Comparison of ENCODE assay signal across 17 cellular contexts in genomic region chr15:62456011-62456920, GRCh38.
DNase-seq lines count a peak whose midpoint lies in the region; ATAC-seq and TF ChIP-seq lines count a peak whose summit lies in the region.
"Had no signal": no experiment of that assay in that cellular context is flagged by ENCODE, and none has a peak within 500 bp of the region (broad histone marks: within the 10 kb centered on the region; RNA-seq: fewer than 3 reads in every experiment).

No MANE protein-coding gene starts in this region.

- H3K36me3 ChIP-seq in ascending aorta, result no peaks in the 10 kb centered on the region
- no peaks in the 10 kb centered on the region for H3K36me3 ChIP-seq in skeletal muscle tissue (ENCODE audit: control insufficient read depth in 3 of 3, insufficient read depth in 3 of 3, low read length in 3 of 3)
- H3K36me3 ChIP-seq in upper lobe of right lung, result no peaks in the 10 kb centered on the region

- H3K27me3 ChIP-seq in ascending aorta (no peaks in the 10 kb centered on the region), skeletal muscle tissue (ENCODE audit: control insufficient read depth in 3 of 3, insufficient read depth in 3 of 3, low read length in 3 of 3) (no peaks in the 10 kb centered on the region), upper lobe of right lung (no peaks in the 10 kb centered on the region)

- H3K27ac ChIP-seq in ascending aorta (peak overlapping the region; percentile 87 to 92), skeletal muscle tissue (ENCODE audit: low read depth, low read length) (peak overlapping the region; percentile 83), upper lobe of right lung (no peak overlapping the region)

- intact Hi-C loops in ascending aorta (cut with DNase I), result loop anchor here (2.0 to 5.0 kb wide), 2 partner anchors 15 to 64 kb away; partner anchors contain the start of gene TLN2
- intact Hi-C loops in upper lobe of right lung (cut with DNase I), result no loop called here

- ATAC-seq in upper lobe of right lung, result no peak
- ATAC-seq: HepG2; stimulated activated naive CD8-positive, alpha-beta T cell treated with anti-CD3 and anti-CD28 coated beads, Interleukin-15, Interleukin-2, amounts not matched to agents 100 U/mL and 50 U/mL, for 24 hours had no signal

- H3K9ac ChIP-seq in skeletal muscle tissue (ENCODE audit: low read depth in 1 of 3, low read length in 3 of 3), result peak overlapping the region; percentile 42 to 69 (median 52)

- H3K4me1 ChIP-seq in ascending aorta (peaks cover 10 to 56% of the 10 kb centered on the region in 2 donors), skeletal muscle tissue (ENCODE audit: control insufficient read depth in 3 of 3, insufficient read depth in 3 of 3, low read length in 3 of 3) (peaks cover 57 to 79% (median 61%) of the 10 kb centered on the region in 3 donors), upper lobe of right lung (peaks cover 5% of the 10 kb centered on the region)

- no peak overlapping the region for H3K4me3 Mint-ChIP-seq in HFFc6
- H3K4me3 Mint-ChIP-seq: activated CD4-positive, alpha-beta T cell treated with anti-CD3 and anti-CD28 coated beads, Interleukin-2, amount 10 ng/mL, durations not matched to agents 7 days and 5 days had no signal

- H3K27ac Mint-ChIP-seq in HFFc6, result peak overlapping the region; percentile 65
- H3K27ac Mint-ChIP-seq: activated CD4-positive, alpha-beta T cell treated with anti-CD3 and anti-CD28 coated beads, Interleukin-2, amount 10 ng/mL, durations not matched to agents 7 days and 5 days had no signal

- DNase-seq in HFFc6, result no peak
- no peak for DNase-seq in ascending aorta (ENCODE audit: low spot score in 2 of 2)
- peak; percentile 52 for DNase-seq in hepatic stellate cell (ENCODE audit: low spot score)
- no peak for DNase-seq in iPS-NIHi7 (ENCODE audit: extremely low spot score)
- no peak for DNase-seq in LoVo (ENCODE audit: low spot score)
- no peak for DNase-seq in iPS-NIHi11 (ENCODE audit: low spot score)
- DNase-seq in upper lobe of right lung, result no peak
- DNase-seq: activated CD4-positive, alpha-beta T cell treated with anti-CD3 and anti-CD28 coated beads, Interleukin-2, amount 10 ng/mL, durations not matched to agents 7 days and 5 days; activated naive CD4-positive, alpha-beta T cell treated with anti-CD3 and anti-CD28 coated beads, Interleukin-2, amount 50 U/mL, for 16 hours; central memory CD4-positive, alpha-beta T cell; COR-L47; GF-D8; GOT3; NCI-H2227 treated with DMSO at 0.1 percent for 48 hours; stimulated activated naive CD8-positive, alpha-beta T cell treated with anti-CD3 and anti-CD28 coated beads, Interleukin-15, Interleukin-2, amounts not matched to agents 100 U/mL and 50 U/mL, for 24 hours had no signal

- no peak for TF ChIP-seq CTCF in HFFc6 (IDR thresholded peaks at IDR 0.05)
- no peak for TF ChIP-seq CTCF in ascending aorta (IDR thresholded peaks at IDR 0.05)
- TF ChIP-seq CTCF in upper lobe of right lung (IDR thresholded peaks at IDR 0.05), result no peak

- peaks cover 6% of the 10 kb centered on the region; the same call in 1 of the 2 replicates for H3K36me3 Mint-ChIP-seq in HFFc6 (ENCODE audit: low read depth)

- no peaks in the 10 kb centered on the region for H3K9me3 Mint-ChIP-seq in HFFc6
- H3K9me3 Mint-ChIP-seq: activated CD4-positive, alpha-beta T cell treated with anti-CD3 and anti-CD28 coated beads, Interleukin-2, amount 10 ng/mL, durations not matched to agents 7 days and 5 days had no signal

- H3K4me3 ChIP-seq in ascending aorta (peak overlapping the region in 1 of 2 donors; percentile 9), skeletal muscle tissue (ENCODE audit: low read length in 3 of 3) (peak overlapping the region; percentile 0 to 49 (median 45)), upper lobe of right lung (no peak overlapping the region)

- no peaks in the 10 kb centered on the region for H3K27me3 Mint-ChIP-seq in HFFc6 (ENCODE audit: insufficient read depth)
- H3K27me3 Mint-ChIP-seq: activated CD4-positive, alpha-beta T cell treated with anti-CD3 and anti-CD28 coated beads, Interleukin-2, amount 10 ng/mL, durations not matched to agents 7 days and 5 days had no signal

- H3K9me3 ChIP-seq in ascending aorta (no peaks in the 10 kb centered on the region), skeletal muscle tissue (ENCODE audit: control insufficient read depth in 3 of 3, low read length in 3 of 3) (no peaks in the 10 kb centered on the region), upper lobe of right lung (no peaks in the 10 kb centered on the region)

- H3K4me1 Mint-ChIP-seq in HFFc6 (ENCODE audit: low read depth), result peaks cover 63% of the 10 kb centered on the region
- H3K4me1 Mint-ChIP-seq: activated CD4-positive, alpha-beta T cell treated with anti-CD3 and anti-CD28 coated beads, Interleukin-2, amount 10 ng/mL, durations not matched to agents 7 days and 5 days had no signal
